19 cellular contexts compared by ENCODE assay signal in the genomic region with DNA sequence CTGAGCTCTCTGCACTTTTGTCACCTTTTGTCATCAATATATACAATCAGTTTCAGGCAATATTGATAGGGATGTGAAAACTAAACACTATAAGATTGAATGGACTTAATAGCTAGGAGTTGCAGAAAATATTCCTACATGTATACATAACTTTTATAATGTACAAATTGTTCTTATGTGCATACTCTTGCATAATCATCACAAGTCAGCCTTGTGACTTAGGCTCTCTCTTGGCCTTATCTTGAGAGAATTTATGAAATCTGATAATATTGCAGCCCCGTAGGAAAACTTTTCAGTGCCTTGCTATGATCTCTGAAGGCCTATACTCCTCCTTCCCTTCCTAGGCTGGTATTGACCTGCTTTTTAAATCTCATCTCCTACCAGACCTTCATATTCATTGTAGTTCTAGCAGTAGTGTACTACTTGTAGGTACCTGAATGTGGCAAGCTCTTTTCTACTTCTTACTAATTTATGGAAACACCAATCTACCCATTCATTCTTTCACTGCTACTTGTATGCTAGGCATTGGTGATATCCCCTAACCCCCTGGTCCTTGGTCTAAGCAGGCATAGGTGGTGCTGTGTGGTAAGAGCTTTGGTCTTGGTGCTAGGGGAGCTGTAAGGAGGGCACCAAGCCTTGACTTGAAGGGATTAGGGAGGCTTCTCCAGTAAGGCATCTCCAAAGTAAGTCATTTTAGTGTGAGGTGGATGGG.
DNase-seq lines count a peak whose midpoint lies in the region; ATAC-seq and TF ChIP-seq lines count a peak whose summit lies in the region.
"Had no signal": no experiment of that assay in that cellular context is flagged by ENCODE, and none has a peak within 500 bp of the region (broad histone marks: within the 10 kb centered on the region; RNA-seq: fewer than 3 reads in every experiment).

No MANE protein-coding gene starts in this region.

- peak overlapping the region; percentile 88 for H3K27ac Mint-ChIP-seq in activated T-cell treated with anti-CD3 and anti-CD28 coated beads, Interleukin-2, amount 50 U/mL, for 24 hours
- no peak overlapping the region for H3K27ac Mint-ChIP-seq in T-helper 17 cell

- H3K79me2 ChIP-seq in smooth muscle cell (ENCODE audit: low read depth), result no peaks in the 10 kb centered on the region

- H3K4me2 ChIP-seq in smooth muscle cell, result no peak overlapping the region

- no peak for ATAC-seq in T-helper 17 cell
- ATAC-seq: mucosa of descending colon had no signal

- H3K9me3 Mint-ChIP-seq in activated T-cell treated with anti-CD3 and anti-CD28 coated beads, Interleukin-2, amount 50 U/mL, for 24 hours, result peaks cover 12% of the 10 kb centered on the region

- no peak overlapping the region for H2AFZ ChIP-seq in smooth muscle cell (ENCODE audit: low read depth)

- no peaks in the 10 kb centered on the region for H3K27me3 ChIP-seq in effector memory CD4-positive, alpha-beta T cell (replicated peaks; ENCODE audit: control insufficient read depth, insufficient read depth, low read length, poor library complexity, severe bottlenecking)
- H3K27me3 ChIP-seq in smooth muscle cell (ENCODE audit: low read depth), result no peaks in the 10 kb centered on the region
- H3K27me3 ChIP-seq: Peyer's patch, right atrium auricular region had no signal

- peaks cover 2% of the 10 kb centered on the region for H3K36me3 ChIP-seq in effector memory CD4-positive, alpha-beta T cell (ENCODE audit: control insufficient read depth, insufficient read depth, low read length)
- no peaks in the 10 kb centered on the region for H3K36me3 ChIP-seq in smooth muscle cell (ENCODE audit: low read depth)
- H3K36me3 ChIP-seq: Peyer's patch, right atrium auricular region had no signal

- H3K27me3 Mint-ChIP-seq in activated T-cell treated with anti-CD3 and anti-CD28 coated beads, Interleukin-2, amount 50 U/mL, for 24 hours, result no peaks in the 10 kb centered on the region
- H3K27me3 Mint-ChIP-seq in T-helper 17 cell, result no peaks in the 10 kb centered on the region

- no peak for DNase-seq in activated T-cell treated with anti-CD3 and anti-CD28 coated beads, Interleukin-2, amount 50 U/mL, for 24 hours
- no peak for DNase-seq in activated T-cell treated with anti-CD3 and anti-CD28 coated beads, Interleukin-2, amount 50 U/mL, for 48 hours
- DNase-seq in T-helper 17 cell (no peak), smooth muscle cell (lab: John Stamatoyannopoulos, UW; ENCODE audit: unreplicated experiment) (no peak), NAMALWA (ENCODE audit: low spot score) (no peak), dedifferentiated amniotic fluid mesenchymal stem cell (ENCODE audit: extremely low spot score) (no peak), AG20443 (ENCODE audit: low spot score) (no peak)
- no peak for DNase-seq in effector memory CD4-positive, alpha-beta T cell
- DNase-seq: activated CD8-positive, alpha-beta memory T cell treated with anti-CD3 and anti-CD28 coated beads for 24 hours; EL; hippocampal formation; Kasumi-1; mucosa of descending colon; NCI-H1436; NCI-H2171 treated with DMSO at 0.1 percent for 48 hours; NCI-H82; occipital lobe; Peyer's patch had no signal

- H4K20me1 ChIP-seq in smooth muscle cell (ENCODE audit: low read depth), result no peaks in the 10 kb centered on the region

- H3K27ac ChIP-seq in effector memory CD4-positive, alpha-beta T cell (ENCODE audit: insufficient read depth, low read length, poor library complexity, severe bottlenecking), result peak overlapping the region; percentile 7
- H3K27ac ChIP-seq in smooth muscle cell (ENCODE audit: low read depth), result peak overlapping the region; percentile 62
- H3K27ac ChIP-seq: Peyer's patch, right atrium auricular region had no signal

- H3K9me3 ChIP-seq in T-helper 17 cell (ENCODE audit: control insufficient read depth, low read length, poor library complexity, severe bottlenecking) (no peaks in the 10 kb centered on the region), smooth muscle cell (replicated peaks; ENCODE audit: low read depth) (no peaks in the 10 kb centered on the region)
- H3K9me3 ChIP-seq in effector memory CD4-positive, alpha-beta T cell (ENCODE audit: control insufficient read depth, low read length), result no peaks in the 10 kb centered on the region
- H3K9me3 ChIP-seq: mucosa of descending colon, Peyer's patch, right atrium auricular region had no signal

- peaks cover 57% of the 10 kb centered on the region for H3K4me1 ChIP-seq in effector memory CD4-positive, alpha-beta T cell (ENCODE audit: control insufficient read depth, insufficient read depth, low read length, poor library complexity, severe bottlenecking)
- no peaks in the 10 kb centered on the region for H3K4me1 ChIP-seq in smooth muscle cell (ENCODE audit: low read depth)

- TF ChIP-seq CTCF in smooth muscle cell (IDR thresholded peaks at IDR 0.05; ENCODE audit: borderline replicate concordance, insufficient read depth, poor library complexity, severe bottlenecking), result no peak

- H3K36me3 Mint-ChIP-seq in activated T-cell treated with anti-CD3 and anti-CD28 coated beads, Interleukin-2, amount 50 U/mL, for 24 hours (ENCODE audit: low read depth), result peaks cover 49% of the 10 kb centered on the region
- peaks cover 2% of the 10 kb centered on the region for H3K36me3 Mint-ChIP-seq in T-helper 17 cell (ENCODE audit: low read depth)

- no peak overlapping the region for H3K9ac ChIP-seq in smooth muscle cell (ENCODE audit: low read depth)

- 79% methylated on average over 1 of the region's 1 CpG for WGBS in smooth muscle cell (ENCODE audit: low lambda C conversion rate)

- H3F3A ChIP-seq in smooth muscle cell (ENCODE audit: low read depth), result no peaks in the 10 kb centered on the region

- H3K4me3 ChIP-seq in effector memory CD4-positive, alpha-beta T cell (ENCODE audit: insufficient read depth, low read depth, low read length, poor library complexity, severe bottlenecking), result no peak overlapping the region
- H3K4me3 ChIP-seq in smooth muscle cell, result no peak overlapping the region
- H3K4me3 ChIP-seq: mucosa of descending colon, Peyer's patch, right atrium auricular region had no signal

- no peak overlapping the region for H3K4me3 Mint-ChIP-seq in activated T-cell treated with anti-CD3 and anti-CD28 coated beads, Interleukin-2, amount 50 U/mL, for 24 hours
- H3K4me3 Mint-ChIP-seq in T-helper 17 cell, result peak overlapping the region; percentile 7

- peaks cover 40% of the 10 kb centered on the region for H3K4me1 Mint-ChIP-seq in activated T-cell treated with anti-CD3 and anti-CD28 coated beads, Interleukin-2, amount 50 U/mL, for 24 hours (ENCODE audit: low read depth)
- peaks cover 87% of the 10 kb centered on the region for H3K4me1 Mint-ChIP-seq in T-helper 17 cell
